ENCODE assay signal across 9 cellular contexts in the genomic region with DNA sequence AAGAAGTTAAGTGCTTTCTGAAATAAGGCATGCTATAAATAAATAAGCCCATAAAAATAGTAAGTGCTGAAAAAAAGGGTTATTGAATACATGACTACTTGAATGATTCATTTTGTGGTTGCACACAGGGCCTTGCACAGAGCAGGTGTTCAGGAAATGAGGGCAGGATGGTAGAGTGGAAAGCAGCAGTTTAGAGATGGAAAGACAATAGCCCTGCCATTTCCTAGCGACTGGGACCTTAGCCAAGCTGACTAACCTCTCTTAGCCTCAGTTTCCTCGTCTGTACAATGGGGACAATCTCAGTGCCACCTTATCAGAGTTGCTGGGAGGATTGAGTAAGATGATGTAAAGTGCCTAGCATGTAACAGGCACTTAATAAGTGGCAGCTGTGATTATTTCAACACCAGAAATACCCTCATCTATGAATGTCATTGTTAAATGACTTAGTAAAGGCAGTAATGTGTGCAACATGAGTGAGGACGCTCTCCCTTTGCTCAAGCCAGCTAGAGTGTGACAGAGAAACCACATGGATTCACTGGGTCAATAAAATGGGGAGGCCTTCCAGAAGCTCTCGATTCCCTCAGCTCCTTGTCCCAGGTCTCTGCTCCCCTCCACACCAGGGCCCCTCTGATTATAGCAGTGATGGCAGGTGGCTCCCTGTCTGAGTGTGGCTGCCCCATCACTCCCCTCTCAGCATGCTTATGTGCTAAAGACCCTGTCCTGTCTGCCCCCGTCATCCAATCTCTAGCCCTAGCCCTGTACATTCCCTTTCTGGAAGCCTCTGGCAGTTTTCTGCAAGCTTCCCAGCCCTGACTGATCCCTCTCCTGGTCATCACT. TPM values are rescaled to one million over a fixed set of nuclear protein-coding genes. Genes with fewer than 3 reads are reported as not detected.
DNase-seq lines count a peak whose midpoint lies in the region; ATAC-seq and TF ChIP-seq lines count a peak whose summit lies in the region.
"Had no signal": no experiment of that assay in that cellular context is flagged by ENCODE, and none has a peak within 500 bp of the region (broad histone marks: within the 10 kb centered on the region; RNA-seq: fewer than 3 reads in every experiment).

No MANE protein-coding gene starts in this region.

- H3K36me3 Mint-ChIP-seq in activated CD4-positive, alpha-beta memory T cell treated with anti-CD3 and anti-CD28 coated beads for 36 hours, result peaks cover 14% of the 10 kb centered on the region

- no peaks in the 10 kb centered on the region for H3K9me3 ChIP-seq in tibial nerve

- ATAC-seq in HG02885 (IDR thresholded peaks at IDR 0.05; ENCODE audit: poor library complexity, unreplicated experiment), result peak; percentile 76

- WGBS in tibial nerve, 2 donors, result 75 to 86% methylated on average over 5 of the region's 5 CpGs

- intact Hi-C loops in activated CD4-positive, alpha-beta memory T cell treated with anti-CD3 and anti-CD28 coated beads for 36 hours (cut with micrococcal nuclease), result loop anchor here (1.0 to 5.0 kb wide), 6 partner anchors 17 to 306 kb away; a partner anchor contains a TSS

- H3K27ac Mint-ChIP-seq in activated CD4-positive, alpha-beta memory T cell treated with anti-CD3 and anti-CD28 coated beads for 36 hours, result peak overlapping the region; percentile 95

- no peaks in the 10 kb centered on the region for H3K27me3 ChIP-seq in tibial nerve

- H3K4me1 Mint-ChIP-seq in activated CD4-positive, alpha-beta memory T cell treated with anti-CD3 and anti-CD28 coated beads for 36 hours (ENCODE audit: low read depth), result peaks cover 84% of the 10 kb centered on the region

- TF ChIP-seq CTCF in fibroblast of pulmonary artery (IDR thresholded peaks at IDR 0.05; ENCODE audit: low read length, missing control alignments) (no peak), tibial nerve (IDR thresholded peaks at IDR 0.05) (no peak)

- DNase-seq in activated CD4-positive, CD25-positive, alpha-beta regulatory T cell (lab: John Stamatoyannopoulos, UW), result peak in 3 of 4 experiments; percentile 26 to 43 (median 36)
- no peak for DNase-seq in activated CD4-positive, CD25-positive, alpha-beta regulatory T cell treated with anti-CD3 and anti-CD28 coated beads, Interleukin-2, amount 50 U/mL, for 72 hours
- DNase-seq in NCI-H2029 (lab: John Stamatoyannopoulos, UW) (peak; percentile 82), fibroblast of pulmonary artery (ENCODE audit: low read depth) (peak; percentile 80), tibial nerve (ENCODE audit: low spot score in 2 of 2) (no peak), DMS 273 (lab: John Stamatoyannopoulos, UW; ENCODE audit: unreplicated experiment) (no peak)
- DNase-seq in activated CD4-positive, alpha-beta memory T cell treated with anti-CD3 and anti-CD28 coated beads for 36 hours, result peak; percentile 81

- POLR2A ChIA-PET in activated CD4-positive, alpha-beta memory T cell treated with anti-CD3 and anti-CD28 coated beads for 36 hours (lab: Charles Lee), result interaction anchor here (0.7 to 4.9 kb wide), 16 partner anchors 9 to 50 kb away, joined by 3 to 97 read pairs (median 4); a partner anchor contains a TSS

- TF ChIP-seq EP300 in tibial nerve (IDR thresholded peaks at IDR 0.05), result no peak

- H3K9me3 Mint-ChIP-seq in activated CD4-positive, alpha-beta memory T cell treated with anti-CD3 and anti-CD28 coated beads for 36 hours, result no peaks in the 10 kb centered on the region

- no peak overlapping the region for H3K4me3 ChIP-seq in fibroblast of pulmonary artery (replicated peaks; ENCODE audit: low read depth, low read length)
- no peak overlapping the region for H3K4me3 ChIP-seq in tibial nerve

- no peaks in the 10 kb centered on the region for H3K36me3 ChIP-seq in tibial nerve

- no peak for TF ChIP-seq POLR2A in tibial nerve (IDR thresholded peaks at IDR 0.05)

- peak overlapping the region in 3 of 4 donors; percentile 70 to 86 (median 83) for H3K27ac ChIP-seq in tibial nerve
- H3K27ac ChIP-seq: C4-2B had no signal

- H3K27me3 Mint-ChIP-seq in activated CD4-positive, alpha-beta memory T cell treated with anti-CD3 and anti-CD28 coated beads for 36 hours, result no peaks in the 10 kb centered on the region

- peak overlapping the region; percentile 62 for H3K4me3 Mint-ChIP-seq in activated CD4-positive, alpha-beta memory T cell treated with anti-CD3 and anti-CD28 coated beads for 36 hours

- CTCF ChIA-PET in activated CD4-positive, alpha-beta memory T cell treated with anti-CD3 and anti-CD28 coated beads for 36 hours (lab: Charles Lee), result interaction anchor here (1.1 kb wide), 1 partner anchor 42 kb away, joined by 3 read pairs; no protein-coding TSS in a partner anchor

- peaks cover 0 to 49% (median 14%) of the 10 kb centered on the region in 4 donors for H3K4me1 ChIP-seq in tibial nerve

RNA-seq across cellular contexts. Expression of a gene that starts 16.0 kb away (rescaled TPM):
- 100 to 1,000 TPM; 183 to 189 TPM for total RNA-seq in activated CD4-positive, alpha-beta memory T cell treated with anti-CD3 and anti-CD28 coated beads for 36 hours
- 10 to 100 TPM; 31.2 to 61.6 (median 44.3) TPM for total RNA-seq in tibial nerve

RNA-seq across cellular contexts. Expression of a gene that starts 33.6 kb away (rescaled TPM):
- total RNA-seq in activated CD4-positive, alpha-beta memory T cell treated with anti-CD3 and anti-CD28 coated beads for 36 hours, result 100 to 1,000 TPM; 124 TPM
- total RNA-seq in tibial nerve, result 10 to 100 TPM; 12.3 to 21.0 (median 19.8) TPM

RNA-seq across cellular contexts. Expression of a gene that starts 50.2 kb away (rescaled TPM):
- total RNA-seq in activated CD4-positive, alpha-beta memory T cell treated with anti-CD3 and anti-CD28 coated beads for 36 hours, result 10 to 100 TPM; 69.7 to 71.0 TPM
- 10 to 100 TPM; 33.9 to 37.7 (median 37.4) TPM for total RNA-seq in tibial nerve

Comparison
In these comparisons a context has a peak if more than half of its experiments do, and no peak if none do; other contexts are left out.
1. DNase-seq: peak in activated CD4-positive, CD25-positive, alpha-beta regulatory T cell (3 of 4), NCI-H2029 (single experiment), activated CD4-positive, alpha-beta memory T cell treated with anti-CD3 and anti-CD28 coated beads for 36 hours (single experiment) and fibroblast of pulmonary artery (single experiment); none in activated CD4-positive, CD25-positive, alpha-beta regulatory T cell treated with anti-CD3 and anti-CD28 coated beads, Interleukin-2, amount 50 U/mL, for 72 hours (single experiment), tibial nerve (0 of 2) and DMS 273 (single experiment).
2. RNA of a gene that starts 33.6 kb away (total RNA-seq): 124 TPM in activated CD4-positive, alpha-beta memory T cell treated with anti-CD3 and anti-CD28 coated beads for 36 hours; 12.3 to 21.0 TPM in tibial nerve; every median in the first group is over 4 times any median in the second.